8 cellular contexts compared by ENCODE assay signal in genomic region chr21:15051652-15052554, GRCh38. TPM values are rescaled to one million over a fixed set of nuclear protein-coding genes. Genes with fewer than 3 reads are reported as not detected.
DNase-seq lines count a peak whose midpoint lies in the region; ATAC-seq, FAIRE-seq and TF ChIP-seq lines count a peak whose summit lies in the region.

No MANE protein-coding gene starts in this region.

- SMC1A ChIA-PET in GM12878 (lab: Charles Lee; ENCODE audit: uncharacterized antibody, unreplicated experiment), result interaction anchor here (0.7 to 2.2 kb wide), 12 partner anchors 7 to 188 kb away, joined by 3 to 10 read pairs (median 4); partner anchors contain the start of gene NRIP1

- no peak for TF ChIP-seq RAD21 in A549 (conservative IDR thresholded peaks at IDR 0.05 in 1 of 2, IDR thresholded peaks at IDR 0.05 in 1 of 2)
- no peak for TF ChIP-seq RAD21 in GM12878 (IDR thresholded peaks at IDR 0.05; ENCODE audit: insufficient read depth, low read depth, low read length)

- no peaks in the 10 kb centered on the region for H4K20me1 ChIP-seq in GM12878 (ENCODE audit: control insufficient read depth, insufficient read depth)

- TF ChIP-seq POLR2A in A549 (IDR thresholded peaks at IDR 0.05; ENCODE audit: low read length) (no peak), GM12878 (IDR thresholded peaks at IDR 0.05; ENCODE audit: low read depth, low read length) (no peak)

- H3K9ac ChIP-seq in GM12878 (ENCODE audit: control insufficient read depth, insufficient read depth, low read length) (peak overlapping the region; percentile 5), trophoblast cell (ENCODE audit: low read length) (no peak overlapping the region)

- H3K4me3 ChIP-seq in A549, result peak overlapping the region; percentile 34
- H3K4me3 ChIP-seq in GM12878, result peak overlapping the region; percentile 62
- H3K4me3 ChIP-seq in trophoblast cell (ENCODE audit: low read depth, low read length), result no peak overlapping the region
- no peak overlapping the region for H3K4me3 ChIP-seq in left lung

- H3K9me3 ChIP-seq in A549, result peaks cover under 1% of the 10 kb centered on the region; the same call in 2 of the 3 replicates
- no peaks in the 10 kb centered on the region; the same call in 1 of the 3 replicates for H3K9me3 ChIP-seq in GM12878 (replicated peaks; ENCODE audit: control insufficient read depth, insufficient read depth, low read length)
- H3K9me3 ChIP-seq in trophoblast cell (ENCODE audit: insufficient read depth, low read depth, low read length), result no peaks in the 10 kb centered on the region
- H3K9me3 ChIP-seq in left lung, result no peaks in the 10 kb centered on the region

- H3K23ac ChIP-seq in trophoblast cell (ENCODE audit: low read length), result no peak overlapping the region

- peak in 1 of 2 experiments; percentile 26 for DNase-seq in A549 (ENCODE audit: low read depth in 1 of 2, low spot score in 1 of 2)
- no peak for DNase-seq in GM12878 (ENCODE audit: low read depth, low spot score)
- no peak for DNase-seq in trophoblast cell
- DNase-seq in left lung, result no peak
- no peak for DNase-seq in cortex of kidney (lab: John Stamatoyannopoulos, UW)
- no peak for DNase-seq in globus pallidus (ENCODE audit: low spot score)

- no peak overlapping the region for H2BK5ac ChIP-seq in trophoblast cell (ENCODE audit: low read depth, low read length, poor library complexity)

- H3K4me1 ChIP-seq in A549, result peaks cover 81% of the 10 kb centered on the region
- H3K4me1 ChIP-seq in GM12878 (ENCODE audit: control insufficient read depth, insufficient read depth, low read length), result peaks cover 9% of the 10 kb centered on the region
- H3K4me1 ChIP-seq in trophoblast cell (ENCODE audit: control insufficient read depth in 1 of 2, insufficient read depth in 2 of 2, low read length in 2 of 2), result peaks cover 2 to 5% of the 10 kb centered on the region in 2 experiments
- peaks cover 4 to 57% of the 10 kb centered on the region in 2 donors for H3K4me1 ChIP-seq in left lung

- peak; percentile 53 to 68; a peak in 5 of 6 replicates for ATAC-seq in A549
- peak; percentile 89 for ATAC-seq in GM19035 (IDR thresholded peaks at IDR 0.05; ENCODE audit: unreplicated experiment)
- ATAC-seq in HG03432 (IDR thresholded peaks at IDR 0.05; ENCODE audit: unreplicated experiment), result peak; percentile 81
- ATAC-seq in GM12878, result peak; percentile 84
- ATAC-seq in left lung, result no peak

- no peak for TF ChIP-seq EP300 in A549 (IDR thresholded peaks at IDR 0.05)
- TF ChIP-seq EP300 in GM12878 (IDR thresholded peaks at IDR 0.05; ENCODE audit: borderline replicate concordance in 1 of 2, control insufficient read depth in 1 of 2, low read depth in 2 of 2, low read length in 2 of 2), result no peak

- intact Hi-C loops in GM12878 (cut with micrococcal nuclease; ENCODE audit: unreplicated experiment), result loop anchor here (5.0 kb wide), 1 partner anchor 290 kb away; no protein-coding TSS in a partner anchor
- intact Hi-C loops in left lung (cut with DNase I), result no loop called here

- H2AK5ac ChIP-seq in trophoblast cell (ENCODE audit: low read length), result no peak overlapping the region

- peaks cover 90% of the 10 kb centered on the region for H3K79me2 ChIP-seq in GM12878 (ENCODE audit: control insufficient read depth, insufficient read depth, low read length)
- peaks cover 10% of the 10 kb centered on the region for H3K79me2 ChIP-seq in trophoblast cell (ENCODE audit: control insufficient read depth, insufficient read depth, low read length, poor library complexity)

- POLR2A ChIA-PET in A549 (lab: Yijun Ruan, JAX) (interaction anchor here (1.0 kb wide), 1 partner anchor 13 kb away, joined by 3 read pairs; the partner anchor contains the start of gene NRIP1), GM12878 (lab: Charles Lee) (interaction anchor here (0.6 to 1.6 kb wide), 5 partner anchors 11 to 181 kb away, joined by 3 to 5 read pairs (median 3); partner anchors contain the start of gene NRIP1)

- no peak overlapping the region for H4K91ac ChIP-seq in trophoblast cell (ENCODE audit: low read depth, low read length)

- no peaks in the 10 kb centered on the region for H3K27me3 ChIP-seq in GM12878 (replicated peaks in 1 of 2; ENCODE audit: control insufficient read depth in 2 of 2, insufficient read depth in 2 of 2, low read length in 1 of 2)
- H3K27me3 ChIP-seq in trophoblast cell (ENCODE audit: insufficient read depth, low read length), result no peaks in the 10 kb centered on the region
- H3K27me3 ChIP-seq in left lung, result no peaks in the 10 kb centered on the region

- H3K18ac ChIP-seq in trophoblast cell (ENCODE audit: low read length), result no peak overlapping the region

- FAIRE-seq in A549 (lab: Jason Lieb, UNC) (no peak), GM12878 (lab: Jason Lieb, UNC) (peak; percentile 31)

- no peaks in the 10 kb centered on the region for H3K79me1 ChIP-seq in trophoblast cell (ENCODE audit: low read length)

- H3K27ac ChIP-seq in A549, result peak overlapping the region; percentile 56 to 62
- H3K27ac ChIP-seq in GM12878 (ENCODE audit: control insufficient read depth, insufficient read depth), result peak overlapping the region; percentile 83
- H3K27ac ChIP-seq in trophoblast cell (ENCODE audit: low read depth, low read length), result no peak overlapping the region
- no peak overlapping the region for H3K27ac ChIP-seq in left lung

- WGBS in A549 (ENCODE audit: missing lambda C conversion rate), result 4% methylated on average over 9 of the region's 9 CpGs
- 8% methylated on average over 9 of the region's 9 CpGs for WGBS in GM12878 (ENCODE audit: insufficient coverage, insufficient replicate concordance, low lambda C conversion rate, missing lambda C conversion rate)
- WGBS in trophoblast cell (ENCODE audit: extremely low coverage, insufficient coverage, insufficient read length), result no CpG with 5 or more reads among the region's 9 CpGs

- no peak overlapping the region for H2BK12ac ChIP-seq in trophoblast cell (ENCODE audit: low read length)

- no peak overlapping the region for H3K14ac ChIP-seq in trophoblast cell (ENCODE audit: low read length)

- H2AFZ ChIP-seq in GM12878 (ENCODE audit: control insufficient read depth, low read depth, low read length) (peak overlapping the region; percentile 32), trophoblast cell (ENCODE audit: insufficient read depth, low read length, poor library complexity) (no peak overlapping the region)

- H4K12ac ChIP-seq in trophoblast cell (ENCODE audit: low read depth, low read length), result no peak overlapping the region

- RAD21 ChIA-PET in GM12878 (lab: Charles Lee; ENCODE audit: unreplicated experiment), result interaction anchor here (0.9 to 2.5 kb wide), 8 partner anchors 10 to 188 kb away, joined by 3 to 9 read pairs (median 4); no protein-coding TSS in a partner anchor

- H3K36me3 ChIP-seq in GM12878 (ENCODE audit: control insufficient read depth in 2 of 2, insufficient read depth in 2 of 2, low read length in 1 of 2) (no peaks in the 10 kb centered on the region), trophoblast cell (ENCODE audit: control insufficient read depth in 1 of 2, insufficient read depth in 2 of 2, low read length in 2 of 2) (no peaks in the 10 kb centered on the region), left lung (no peaks in the 10 kb centered on the region)

- no peak overlapping the region for H4K8ac ChIP-seq in trophoblast cell (ENCODE audit: low read depth, low read length)

- peak overlapping the region; percentile 57 for H3K4ac ChIP-seq in trophoblast cell (ENCODE audit: low read depth, low read length)

- H2BK120ac ChIP-seq in trophoblast cell (ENCODE audit: insufficient read depth, low read length, poor library complexity), result no peak overlapping the region

- H3K4me2 ChIP-seq in A549 (peak overlapping the region; percentile 88), GM12878 (ENCODE audit: control insufficient read depth, insufficient read depth) (peak overlapping the region; percentile 72), trophoblast cell (ENCODE audit: low read length) (peak overlapping the region; percentile 1)

- BruUV-seq in GM12878 (replicated peaks; lab: Mats Ljungman, UMichigan), result no TSS peak

- no peak for TF ChIP-seq CTCF in A549 (IDR thresholded peaks at IDR 0.05)
- no peak for TF ChIP-seq CTCF in GM12878 (IDR thresholded peaks at IDR 0.05 in 2 of 3, conservative IDR thresholded peaks at IDR 0.05 in 1 of 3; ENCODE audit: control insufficient read depth in 2 of 3, extremely low read depth in 1 of 3, insufficient read depth in 1 of 3, low read depth in 3 of 3, low read length in 3 of 3)
- no peak for TF ChIP-seq CTCF in left lung (IDR thresholded peaks at IDR 0.05)

- in situ Hi-C loops in GM12878 (cut with MboI), result no loop called here

- CTCF ChIA-PET in A549 (lab: Yijun Ruan, JAX) (interaction anchor here (1.1 kb wide), 1 partner anchor 431 kb away, joined by 4 read pairs; no protein-coding TSS in a partner anchor), GM12878 (lab: Yijun Ruan, JAX) (interaction anchor here (0.6 to 3.4 kb wide), 5 partner anchors 17 to 188 kb away, joined by 3 to 15 read pairs (median 4); no protein-coding TSS in a partner anchor)

RNA-seq across cellular contexts. Expression of gene NRIP1, which starts 12.9 kb away (rescaled TPM):
- polyA plus RNA-seq in A549 (2011; rRNA removed), result 35.5 and 41.7 TPM in 2 replicates
- 3.5 and 4.5 TPM in 2 replicates for polyA plus RNA-seq in A549 (2012; cell fraction: cytosol; rRNA removed)
- polyA plus RNA-seq in A549 (2012; cell fraction: nucleus; rRNA removed), result 2.9 and 4.0 TPM in 2 replicates
- 18.9 to 22.8 TPM (median 18.9 TPM) in 3 replicates for polyA plus RNA-seq in A549 (2017; fragmentation: RNase III; extraction: RNeasy Plus Mini Kit Qiagen cat#74134 plus additional on column Dnase treatment)
- polyA minus RNA-seq in A549 (2011; rRNA and poly(A)+ RNA removed), result 41.8 and 47.2 TPM in 2 replicates
- total RNA-seq in GM12878 (2013; cell fraction: nucleolus; rRNA removed), result 59.2 and 62.6 TPM in 2 replicates
- total RNA-seq in GM12878 (2014; rRNA removed), result 18.0 and 20.2 TPM in 2 replicates
- total RNA-seq in GM12878 (2014; rRNA removed; fragmentation: Illumina TruSeq; extraction: Trizol), result 25.7 and 26.1 TPM in 2 replicates
- 22.9 and 23.4 TPM in 2 replicates for total RNA-seq in GM12878 (2021)
- 5.8 TPM for polyA plus RNA-seq in GM12878 (2011; ENCODE audit: low read depth)
- polyA plus RNA-seq in GM12878 (2011; rRNA removed), result 10.0 and 13.8 TPM in 2 replicates
- polyA plus RNA-seq in GM12878 (2011; cell fraction: cytosol; rRNA removed), result 3.5 and 3.7 TPM in 2 replicates
- 9.3 and 10.4 TPM in 2 replicates for polyA plus RNA-seq in GM12878 (2011; cell fraction: nucleus; rRNA removed)
- polyA plus RNA-seq in GM12878 (2012), result 7.4 and 8.1 TPM in 2 replicates
- 12.5 and 15.6 TPM in 2 replicates for polyA plus RNA-seq in GM12878 (2014; fragmentation: Illumina TruSeq; extraction: Trizol)
- polyA plus RNA-seq in GM12878 (2014; fragmentation: Nextera tagmentation; extraction: Ambion mirVana), result 1 to 10 TPM; 2.9 to 4.0 TPM
- polyA plus RNA-seq in GM12878 (2014; rRNA removed), result 6.3 and 6.8 TPM in 2 replicates
- 1 to 10 TPM; 4.1 to 8.6 TPM for polyA plus RNA-seq in GM12878 (2016; fragmentation: Nextera tagmentation; extraction: Ambion mirVana)
- polyA minus RNA-seq in GM12878 (2011; rRNA and poly(A)+ RNA removed), result 20.1 and 37.1 TPM in 2 replicates
- polyA minus RNA-seq in GM12878 (2011; cell fraction: cytosol; rRNA and poly(A)+ RNA removed), result 6.1 and 9.5 TPM in 2 replicates
- polyA minus RNA-seq in GM12878 (2011; cell fraction: nucleus; rRNA and poly(A)+ RNA removed), result 15.2 and 19.6 TPM in 2 replicates
- 19.8 and 20.8 TPM in 2 replicates for polyA plus RNA-seq in trophoblast cell (2013)
- 10 to 100 TPM; 22.6 to 30.5 TPM for total RNA-seq in left lung

Comparison
In these comparisons a context has a peak if more than half of its experiments do, and no peak if none do; other contexts are left out.
1. H3K27ac ChIP-seq: peak in A549 (2 of 2) and GM12878 (single experiment); none in trophoblast cell (single experiment) and left lung (0 of 2).
2. H3K4me2 ChIP-seq: peak in every context shown above with its lines; median percentile 88 in A549; 72 in GM12878; 1 in trophoblast cell.
3. H3K4me3 ChIP-seq: peak in A549 (single experiment) and GM12878 (single experiment); none in trophoblast cell (single experiment) and left lung (0 of 2).
4. Of the 24 proteins assayed by ChIP-seq in both GM12878 and A549: peak only in GM12878: JUNB; only in A549: none; in both: none; in neither: 23.